In genomic region chr10:122219340-122219739, GRCh38 we compare ENCODE assay signal across 37 cellular contexts. TPM values are rescaled to one million over a fixed set of nuclear protein-coding genes. Genes with fewer than 3 reads are reported as not detected.
"Had no signal": no experiment of that assay in that cellular context is flagged by ENCODE, and none has a peak within 500 bp of the region (broad histone marks: within the 10 kb centered on the region; RNA-seq: fewer than 3 reads in every experiment).

No MANE protein-coding gene starts in this region.

- H3K4me1 Mint-ChIP-seq: activated B cell treated with CpG ODN at 0.5 μM for 24 hours; activated CD4-positive, alpha-beta T cell treated with anti-CD3 and anti-CD28 coated beads, Interleukin-2, amount 10 ng/mL, durations not matched to agents 24 days and 14 days; activated naive CD8-positive, alpha-beta T cell treated with anti-CD3 and anti-CD28 coated beads for 36 hours; activated T-helper 17 cell treated with anti-CD3 and anti-CD28 coated beads, Interleukin-2, amount 50 U/mL, for 72 hours had no signal

- H3K27me3 ChIP-seq: adrenal gland had no signal

- H3K9me3 Mint-ChIP-seq: activated B cell treated with CpG ODN at 0.5 μM for 24 hours; activated CD4-positive, alpha-beta memory T cell treated with anti-CD3 and anti-CD28 coated beads for 36 hours; activated CD4-positive, alpha-beta T cell treated with anti-CD3 and anti-CD28 coated beads, Interleukin-2, amount 10 ng/mL, durations not matched to agents 24 days and 14 days; activated CD8-positive, alpha-beta T cell treated with anti-CD3 and anti-CD28 coated beads for 36 hours; activated naive CD4-positive, alpha-beta T cell treated with anti-CD3 and anti-CD28 coated beads for 36 hours; activated naive CD4-positive, alpha-beta T cell treated with anti-CD3 and anti-CD28 coated beads, Interleukin-2, amount 50 U/mL, for 72 hours; activated naive CD8-positive, alpha-beta T cell treated with anti-CD3 and anti-CD28 coated beads for 36 hours; activated T-cell treated with anti-CD3 and anti-CD28 coated beads, Interleukin-2, amount 50 U/mL, for 4 hours; activated T-cell treated with anti-CD3 and anti-CD28 coated beads, Interleukin-2, amount 50 U/mL, for 72 hours; activated T-helper 1 cell treated with anti-CD3 and anti-CD28 coated beads, Interleukin-12 subunit alpha, Interleukin-12 subunit beta, Interleukin-2, Interleukin-4 antibody, amounts not matched to agents 30 ng/mL and 10 ng/mL and 1 ng/mL, durations not matched to agents 14 hours and 24 hours and 36 hours; activated T-helper 17 cell treated with anti-CD3 and anti-CD28 coated beads, Interleukin-2, amount 50 U/mL, for 72 hours; brain; T-helper 1 cell treated with Interleukin-12 subunit alpha and Interleukin-12 subunit beta and Interleukin-4 antibody, amounts not matched to agents 30 μg/mL and 1 μg/mL, for 36 hours; T-helper 2 cell treated with Interferon-gamma antibody and Interleukin-4, amounts not matched to agents 5 μg/mL and 100 μg/mL, for 36 hours had no signal

- H3K4me3 Mint-ChIP-seq: activated B cell treated with CpG ODN at 0.5 μM for 24 hours; activated CD4-positive, alpha-beta memory T cell treated with anti-CD3 and anti-CD28 coated beads for 36 hours; activated CD4-positive, alpha-beta T cell treated with anti-CD3 and anti-CD28 coated beads, Interleukin-2, amount 10 ng/mL, durations not matched to agents 24 days and 14 days; activated CD8-positive, alpha-beta T cell treated with anti-CD3 and anti-CD28 coated beads for 36 hours; activated naive CD4-positive, alpha-beta T cell treated with anti-CD3 and anti-CD28 coated beads for 36 hours; activated naive CD8-positive, alpha-beta T cell treated with anti-CD3 and anti-CD28 coated beads for 36 hours; activated T-cell treated with anti-CD3 and anti-CD28 coated beads, Interleukin-2, amount 50 U/mL, for 4 hours; activated T-cell treated with anti-CD3 and anti-CD28 coated beads, Interleukin-2, amount 50 U/mL, for 72 hours; activated T-helper 1 cell treated with anti-CD3 and anti-CD28 coated beads, Interleukin-12 subunit alpha, Interleukin-12 subunit beta, Interleukin-2, Interleukin-4 antibody, amounts not matched to agents 30 ng/mL and 10 ng/mL and 1 ng/mL, durations not matched to agents 14 hours and 24 hours and 36 hours; activated T-helper 17 cell treated with anti-CD3 and anti-CD28 coated beads, Interleukin-2, amount 50 U/mL, for 72 hours; brain; T-helper 1 cell treated with Interleukin-12 subunit alpha and Interleukin-12 subunit beta and Interleukin-4 antibody, amounts not matched to agents 30 μg/mL and 1 μg/mL, for 36 hours; T-helper 2 cell treated with Interferon-gamma antibody and Interleukin-4, amounts not matched to agents 5 μg/mL and 100 μg/mL, for 36 hours had no signal

- H3K4me3 ChIP-seq: adrenal gland had no signal

- H3K4me1 ChIP-seq: adrenal gland had no signal

- H3K36me3 Mint-ChIP-seq: activated CD4-positive, alpha-beta memory T cell treated with anti-CD3 and anti-CD28 coated beads for 36 hours; activated naive CD4-positive, alpha-beta T cell treated with anti-CD3 and anti-CD28 coated beads, Interleukin-2, amount 50 U/mL, for 72 hours; activated naive CD8-positive, alpha-beta T cell treated with anti-CD3 and anti-CD28 coated beads for 36 hours had no signal

- H3K27me3 Mint-ChIP-seq: activated B cell treated with CpG ODN at 0.5 μM for 24 hours, brain had no signal

- H3K27ac ChIP-seq: adrenal gland, VCaP had no signal

- DNase-seq: activated B cell treated with CpG ODN at 0.5 μM for 24 hours; activated CD4-positive, alpha-beta memory T cell treated with anti-CD3 and anti-CD28 coated beads for 36 hours; activated CD4-positive, alpha-beta T cell treated with anti-CD3 and anti-CD28 coated beads for 4 hours; activated CD4-positive, alpha-beta T cell treated with anti-CD3 and anti-CD28 coated beads, Interleukin-2, amount 10 ng/mL, durations not matched to agents 24 days and 14 days; activated CD4-positive, alpha-beta T cell treated with anti-CD3 and anti-CD28 coated beads, Interleukin-2, amount 50 U/mL, for 1 hour; activated CD4-positive, alpha-beta T cell treated with anti-CD3 and anti-CD28 coated beads, Interleukin-2, amount 50 U/mL, for 4 hours; activated CD4-positive, CD25-positive, alpha-beta regulatory T cell treated with anti-CD3 and anti-CD28 coated beads, Interleukin-2, amount 50 U/mL, for 72 hours; activated CD8-positive, alpha-beta memory T cell treated with anti-CD3 and anti-CD28 coated beads, Interleukin-2, amount 50 U/mL, for 4 hours; activated CD8-positive, alpha-beta T cell treated with anti-CD3 and anti-CD28 coated beads for 36 hours; activated effector memory CD4-positive, alpha-beta T cell treated with anti-CD3 and anti-CD28 coated beads, Interleukin-2, amount 50 U/mL, for 16 hours; activated gamma-delta T cell treated with Interleukin-2 at 50 U/mL for 16 hours; activated naive CD4-positive, alpha-beta T cell; activated naive CD4-positive, alpha-beta T cell treated with anti-CD3 and anti-CD28 coated beads for 36 hours; activated naive CD4-positive, alpha-beta T cell treated with anti-CD3 and anti-CD28 coated beads, Interleukin-2, amount 50 U/mL, for 16 hours; activated naive CD8-positive, alpha-beta T cell treated with anti-CD3 and anti-CD28 coated beads for 36 hours; activated T-cell treated with anti-CD3 and anti-CD28 coated beads for 4 hours; activated T-cell treated with anti-CD3 and anti-CD28 coated beads, Interleukin-2, amount 50 U/mL, for 1 hour; activated T-cell treated with anti-CD3 and anti-CD28 coated beads, Interleukin-2, amount 50 U/mL, for 4 hours; activated T-cell treated with anti-CD3 and anti-CD28 coated beads, Interleukin-2, amount 50 U/mL, for 72 hours; adrenal gland; amniotic stem cell; central memory CD4-positive, alpha-beta T cell; T-helper 1 cell; T-helper 2 cell; T-helper 9 cell had no signal

- H3K27ac Mint-ChIP-seq: activated B cell treated with CpG ODN at 0.5 μM for 24 hours; activated CD4-positive, alpha-beta memory T cell treated with anti-CD3 and anti-CD28 coated beads for 36 hours; activated CD4-positive, alpha-beta T cell treated with anti-CD3 and anti-CD28 coated beads, Interleukin-2, amount 10 ng/mL, durations not matched to agents 24 days and 14 days; activated CD8-positive, alpha-beta T cell treated with anti-CD3 and anti-CD28 coated beads for 36 hours; activated naive CD4-positive, alpha-beta T cell treated with anti-CD3 and anti-CD28 coated beads for 36 hours; activated naive CD4-positive, alpha-beta T cell treated with anti-CD3 and anti-CD28 coated beads, Interleukin-2, amount 50 U/mL, for 72 hours; activated naive CD8-positive, alpha-beta T cell treated with anti-CD3 and anti-CD28 coated beads for 36 hours; activated T-cell treated with anti-CD3 and anti-CD28 coated beads, Interleukin-2, amount 50 U/mL, for 72 hours; activated T-helper 1 cell treated with anti-CD3 and anti-CD28 coated beads, Interleukin-12 subunit alpha, Interleukin-12 subunit beta, Interleukin-2, Interleukin-4 antibody, amounts not matched to agents 30 ng/mL and 10 ng/mL and 1 ng/mL, durations not matched to agents 14 hours and 24 hours and 36 hours; activated T-helper 17 cell treated with anti-CD3 and anti-CD28 coated beads, Interleukin-2, amount 50 U/mL, for 72 hours; brain; T-helper 1 cell treated with Interleukin-12 subunit alpha and Interleukin-12 subunit beta and Interleukin-4 antibody, amounts not matched to agents 30 μg/mL and 1 μg/mL, for 36 hours; T-helper 2 cell treated with Interferon-gamma antibody and Interleukin-4, amounts not matched to agents 5 μg/mL and 100 μg/mL, for 36 hours had no signal

- ATAC-seq: activated CD8-positive, alpha-beta T cell treated with anti-CD3 and anti-CD28 coated beads for 36 hours; activated naive CD4-positive, alpha-beta T cell treated with anti-CD3 and anti-CD28 coated beads, Interleukin-2, amount 50 U/mL, for 72 hours; activated T-cell treated with anti-CD3 and anti-CD28 coated beads, Interleukin-2, amount 50 U/mL, for 4 hours; activated T-cell treated with anti-CD3 and anti-CD28 coated beads, Interleukin-2, amount 50 U/mL, for 72 hours; activated T-helper 17 cell treated with anti-CD3 and anti-CD28 coated beads, Interleukin-2, amount 50 U/mL, for 72 hours had no signal

- FAIRE-seq: astrocyte, TTC549 had no signal

- H3K9me3 ChIP-seq: adrenal gland had no signal

RNA-seq across cellular contexts. Expression of gene BTBD16, which starts 51.8 kb away (rescaled TPM):
- total RNA-seq: activated B cell treated with CpG ODN at 0.5 μM for 24 hours; activated CD4-positive, alpha-beta memory T cell treated with anti-CD3 and anti-CD28 coated beads for 36 hours; activated CD4-positive, alpha-beta T cell treated with anti-CD3 and anti-CD28 coated beads, Interleukin-2, amount 10 ng/mL, durations not matched to agents 24 days and 14 days; activated CD8-positive, alpha-beta memory T cell treated with anti-CD3 and anti-CD28 coated beads for 36 hours; activated CD8-positive, alpha-beta T cell treated with anti-CD3 and anti-CD28 coated beads for 36 hours; activated naive CD4-positive, alpha-beta T cell treated with anti-CD3 and anti-CD28 coated beads for 36 hours; activated naive CD4-positive, alpha-beta T cell treated with anti-CD3 and anti-CD28 coated beads, Interleukin-2, amount 50 U/mL, for 72 hours; activated naive CD8-positive, alpha-beta T cell treated with anti-CD3 and anti-CD28 coated beads for 36 hours; activated T-cell treated with anti-CD3 and anti-CD28 coated beads, Interleukin-2, amount 50 U/mL, for 4 hours; activated T-cell treated with anti-CD3 and anti-CD28 coated beads, Interleukin-2, amount 50 U/mL, for 72 hours; activated T-helper 1 cell treated with anti-CD3 and anti-CD28 coated beads, Interleukin-12 subunit alpha, Interleukin-12 subunit beta, Interleukin-2, Interleukin-4 antibody, amounts not matched to agents 30 ng/mL and 10 ng/mL and 1 ng/mL, durations not matched to agents 14 hours and 24 hours and 36 hours; activated T-helper 17 cell treated with anti-CD3 and anti-CD28 coated beads, Interleukin-2, amount 50 U/mL, for 72 hours; astrocyte; cardiac septum; cerebellum had no signal
